ENCODE assay signal across 15 cellular contexts in genomic region chr14:31880935-31881334, GRCh38.
DNase-seq lines count a peak whose midpoint lies in the region; ATAC-seq, FAIRE-seq and TF ChIP-seq lines count a peak whose summit lies in the region.
"Had no signal": no experiment of that assay in that cellular context is flagged by ENCODE, and none has a peak within 500 bp of the region (broad histone marks: within the 10 kb centered on the region; RNA-seq: fewer than 3 reads in every experiment).

No MANE protein-coding gene starts in this region.

- H3K4me3 Mint-ChIP-seq in astrocyte (ENCODE audit: unreplicated experiment) = peak overlapping the region; percentile 27
- H3K4me3 Mint-ChIP-seq: activated naive CD4-positive, alpha-beta T cell treated with anti-CD3 and anti-CD28 coated beads, Interleukin-2, amount 10 ng/mL, durations not matched to agents 7 days and 5 days; CD14-positive monocyte had no signal

- in situ Hi-C loops in ACHN (cut with HindIII; ENCODE audit: low pct_ligation_motif_present, low pct_unique_long_range_greater_than_20kb, low sequenced_read_pairs) = no loop called here

- H3K9ac ChIP-seq in astrocyte (ENCODE audit: low read length) (peak overlapping the region; percentile 50), Karpas-422 (ENCODE audit: low read length) (no peak overlapping the region)

- peak; percentile 91 for FAIRE-seq in astrocyte (lab: Jason Lieb, UNC)
- FAIRE-seq: GM12892 had no signal

- no peaks in the 10 kb centered on the region for H4K20me1 ChIP-seq in astrocyte (ENCODE audit: insufficient read depth, low read length)
- H4K20me1 ChIP-seq in Karpas-422 (ENCODE audit: insufficient read depth, low read depth, low read length) = no peaks in the 10 kb centered on the region

- H3K4me3 ChIP-seq in HFF-Myc (replicated peaks; ENCODE audit: low read depth, low read length) (no peak overlapping the region), astrocyte (ENCODE audit: insufficient read depth, low read depth, low read length) (no peak overlapping the region), Karpas-422 (ENCODE audit: low read length) (no peak overlapping the region)
- H3K4me3 ChIP-seq: lung had no signal

- peak; percentile 81 for DNase-seq in ACHN
- peak; percentile 27 for DNase-seq in HFF-Myc (ENCODE audit: extremely low read depth, low read depth)
- DNase-seq in astrocyte (ENCODE audit: low read depth) = peak; percentile 95
- peak; percentile 98 for DNase-seq in islet precursor cell
- no peak for DNase-seq in Karpas-422
- no peak for DNase-seq in SKM-1 treated with dmso at 0.1 percent for 144 hours (lab: John Stamatoyannopoulos, UW; ENCODE audit: unreplicated experiment)
- DNase-seq: activated CD4-positive, CD25-positive, alpha-beta regulatory T cell treated with anti-CD3 and anti-CD28 coated beads, Interleukin-2, amount 50 U/mL, for 72 hours; activated naive CD4-positive, alpha-beta T cell treated with anti-CD3 and anti-CD28 coated beads, Interleukin-2, amount 10 ng/mL, durations not matched to agents 7 days and 5 days; NCI-H1694; OCI-M1 had no signal

- H3K79me2 ChIP-seq in astrocyte (ENCODE audit: insufficient read depth, low read length) (no peaks in the 10 kb centered on the region), Karpas-422 (ENCODE audit: low read length) (no peaks in the 10 kb centered on the region)

- H3K9me2 ChIP-seq in Karpas-422 (replicated peaks; ENCODE audit: insufficient read depth, low read length) = no peaks in the 10 kb centered on the region

- peaks cover 28% of the 10 kb centered on the region for H3K4me1 ChIP-seq in astrocyte (ENCODE audit: insufficient read depth, low read length)
- H3K4me1 ChIP-seq in Karpas-422 (ENCODE audit: low read length) = no peaks in the 10 kb centered on the region

- H3K4me1 Mint-ChIP-seq in astrocyte (ENCODE audit: low read depth, unreplicated experiment) = peaks cover 57% of the 10 kb centered on the region

- no peaks in the 10 kb centered on the region for H3K9me3 ChIP-seq in astrocyte (ENCODE audit: insufficient read depth, low read depth, low read length)
- H3K9me3 ChIP-seq in Karpas-422 (ENCODE audit: low read length) = no peaks in the 10 kb centered on the region

- no peak for ATAC-seq in HG03439 (IDR thresholded peaks at IDR 0.05; ENCODE audit: unreplicated experiment)
- no peak for ATAC-seq in GM18858 (IDR thresholded peaks at IDR 0.05; ENCODE audit: unreplicated experiment)

- H3K27ac ChIP-seq in astrocyte (ENCODE audit: low read depth, low read length) = peak overlapping the region; percentile 62
- H3K27ac ChIP-seq in Karpas-422 (ENCODE audit: low read length) = no peak overlapping the region

- H3K9me3 Mint-ChIP-seq in astrocyte (ENCODE audit: unreplicated experiment) = no peaks in the 10 kb centered on the region
- H3K9me3 Mint-ChIP-seq: activated naive CD4-positive, alpha-beta T cell treated with anti-CD3 and anti-CD28 coated beads, Interleukin-2, amount 10 ng/mL, durations not matched to agents 7 days and 5 days had no signal

- H3K4me2 ChIP-seq in astrocyte (ENCODE audit: low read length) (peak overlapping the region; percentile 76), Karpas-422 (ENCODE audit: low read depth, low read length, poor library complexity, severe bottlenecking) (no peak overlapping the region)

- H3K36me3 Mint-ChIP-seq in astrocyte (ENCODE audit: low read depth, unreplicated experiment) = peaks cover 2% of the 10 kb centered on the region
- H3K36me3 Mint-ChIP-seq: activated naive CD4-positive, alpha-beta T cell treated with anti-CD3 and anti-CD28 coated beads, Interleukin-2, amount 10 ng/mL, durations not matched to agents 7 days and 5 days; CD14-positive monocyte had no signal

- peak overlapping the region; percentile 93 for H3K27ac Mint-ChIP-seq in astrocyte (ENCODE audit: unreplicated experiment)
- H3K27ac Mint-ChIP-seq: activated naive CD4-positive, alpha-beta T cell treated with anti-CD3 and anti-CD28 coated beads, Interleukin-2, amount 10 ng/mL, durations not matched to agents 7 days and 5 days had no signal

- H3K36me3 ChIP-seq in astrocyte (ENCODE audit: insufficient read depth, low read length) (no peaks in the 10 kb centered on the region), Karpas-422 (ENCODE audit: insufficient read depth, low read length) (no peaks in the 10 kb centered on the region)

- H3K27me3 Mint-ChIP-seq in astrocyte (ENCODE audit: low read depth, unreplicated experiment) = no peaks in the 10 kb centered on the region
- H3K27me3 Mint-ChIP-seq: activated naive CD4-positive, alpha-beta T cell treated with anti-CD3 and anti-CD28 coated beads, Interleukin-2, amount 10 ng/mL, durations not matched to agents 7 days and 5 days had no signal

- no peaks in the 10 kb centered on the region for H3K27me3 ChIP-seq in astrocyte (ENCODE audit: insufficient read depth, low read length)
- H3K27me3 ChIP-seq in Karpas-422 (ENCODE audit: low read length) = no peaks in the 10 kb centered on the region

- no peak overlapping the region for H2AFZ ChIP-seq in astrocyte (ENCODE audit: low read depth, low read length)
- no peak overlapping the region for H2AFZ ChIP-seq in Karpas-422 (ENCODE audit: low read length)

- TF ChIP-seq CTCF in HFF-Myc (IDR thresholded peaks at IDR 0.05; ENCODE audit: low read depth, low read length, missing control alignments) = no peak
- no peak for TF ChIP-seq CTCF in astrocyte (IDR thresholded peaks at IDR 0.05; ENCODE audit: insufficient read depth, low read depth, low read length)

Comparison
In these comparisons a context has a peak if more than half of its experiments do, and no peak if none do; other contexts are left out.
1. DNase-seq: peak in ACHN (single experiment), HFF-Myc (single experiment), astrocyte (single experiment) and islet precursor cell (single experiment); none in Karpas-422 (single experiment) and SKM-1 treated with dmso at 0.1 percent for 144 hours (single experiment).